ENCODE assay signal across 9 cellular contexts in the genomic region with DNA sequence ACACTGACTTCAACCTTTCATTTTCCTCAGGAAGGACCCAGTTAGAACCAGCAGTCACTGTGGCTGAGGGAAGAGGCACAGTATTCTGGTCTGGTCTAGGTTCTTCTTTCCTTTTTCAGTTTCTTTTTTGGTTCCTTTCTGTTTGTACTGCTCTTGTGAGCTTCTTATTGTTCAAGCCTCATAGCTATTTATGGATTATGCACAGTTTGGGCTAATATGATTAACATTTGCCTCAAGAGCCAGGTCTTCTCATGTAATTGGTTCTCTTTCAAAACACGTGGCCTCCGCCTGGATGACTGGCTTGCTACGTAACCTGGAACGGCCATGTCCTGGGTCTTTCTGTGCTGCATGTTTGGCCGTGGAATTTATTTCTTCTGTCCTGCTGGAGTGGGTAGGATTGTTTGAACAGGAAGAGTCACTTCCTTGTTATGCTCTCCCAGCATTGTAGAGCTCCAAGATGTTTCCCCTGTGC. TPM values are rescaled to one million over a fixed set of nuclear protein-coding genes. Genes with fewer than 3 reads are reported as not detected.
DNase-seq lines count a peak whose midpoint lies in the region; ATAC-seq lines count a peak whose summit lies in the region.
"Had no signal": no experiment of that assay in that cellular context is flagged by ENCODE, and none has a peak within 500 bp of the region (broad histone marks: within the 10 kb centered on the region; RNA-seq: fewer than 3 reads in every experiment).

No MANE protein-coding gene starts in this region.

- H2AFZ ChIP-seq in trophoblast cell (ENCODE audit: insufficient read depth, low read length, poor library complexity) = no peak overlapping the region

- H3K4me1 ChIP-seq in esophagus (ENCODE audit: control insufficient read depth in 2 of 2, insufficient read depth in 2 of 2, low read length in 1 of 2) (no peaks in the 10 kb centered on the region), trophoblast cell (ENCODE audit: control insufficient read depth in 1 of 2, insufficient read depth in 2 of 2, low read length in 2 of 2) (peaks cover 2 to 3% of the 10 kb centered on the region in 2 experiments)

- no peak overlapping the region for H2BK120ac ChIP-seq in trophoblast cell (ENCODE audit: insufficient read depth, low read length, poor library complexity)

- no peak overlapping the region for H3K9ac ChIP-seq in trophoblast cell (ENCODE audit: low read length)

- no peak overlapping the region for H3K14ac ChIP-seq in trophoblast cell (ENCODE audit: low read length)

- no peaks in the 10 kb centered on the region for H3K79me2 ChIP-seq in trophoblast cell (ENCODE audit: control insufficient read depth, insufficient read depth, low read length, poor library complexity)

- peak overlapping the region; percentile 7 to 54 for H3K27ac ChIP-seq in esophagus (ENCODE audit: low read depth in 2 of 2, low read length in 1 of 2)
- no peak overlapping the region for H3K27ac ChIP-seq in trophoblast cell (ENCODE audit: low read depth, low read length)
- H3K27ac ChIP-seq: SK-N-MC had no signal

- H4K12ac ChIP-seq in trophoblast cell (ENCODE audit: low read depth, low read length) = no peak overlapping the region

- H2BK5ac ChIP-seq in trophoblast cell (ENCODE audit: low read depth, low read length, poor library complexity) = no peak overlapping the region

- H2AK5ac ChIP-seq in trophoblast cell (ENCODE audit: low read length) = no peak overlapping the region

- H3K23ac ChIP-seq in trophoblast cell (ENCODE audit: low read length) = no peak overlapping the region

- no peaks in the 10 kb centered on the region for H3K79me1 ChIP-seq in trophoblast cell (ENCODE audit: low read length)

- H3K4me3 ChIP-seq in esophagus (ENCODE audit: low read depth in 1 of 2, low read length in 2 of 2) (no peak overlapping the region), trophoblast cell (ENCODE audit: low read depth, low read length) (no peak overlapping the region)
- H3K4me3 ChIP-seq: SK-N-MC had no signal

- no peak overlapping the region for H4K91ac ChIP-seq in trophoblast cell (ENCODE audit: low read depth, low read length)

- DNase-seq in GM03348 (ENCODE audit: low spot score) = peak; percentile 48
- peak; percentile 15 to 36 for DNase-seq in Kasumi-1 (lab: John Stamatoyannopoulos, UW)
- DNase-seq in trophoblast cell = peak; percentile 1 to 33
- DNase-seq in activated effector memory CD4-positive, alpha-beta T cell treated with anti-CD3 and anti-CD28 coated beads, Interleukin-2, amount 50 U/mL, for 16 hours = no peak
- no peak for DNase-seq in NCI-H1105 (lab: John Stamatoyannopoulos, UW)
- DNase-seq in NCI-H2227 treated with DMSO at 0.1 percent for 48 hours (lab: John Stamatoyannopoulos, UW) = no peak

- H3K9me3 ChIP-seq in esophagus (ENCODE audit: control insufficient read depth in 2 of 2, insufficient read depth in 1 of 2, low read depth in 1 of 2, low read length in 1 of 2) = no peaks in the 10 kb centered on the region
- H3K9me3 ChIP-seq in trophoblast cell (ENCODE audit: insufficient read depth, low read depth, low read length) = no peaks in the 10 kb centered on the region

- H2BK12ac ChIP-seq in trophoblast cell (ENCODE audit: low read length) = no peak overlapping the region

- H3K36me3 ChIP-seq in esophagus (ENCODE audit: control insufficient read depth in 2 of 2, insufficient read depth in 2 of 2, low read length in 1 of 2) = no peaks in the 10 kb centered on the region
- H3K36me3 ChIP-seq in trophoblast cell (ENCODE audit: control insufficient read depth in 1 of 2, insufficient read depth in 2 of 2, low read length in 2 of 2) = no peaks in the 10 kb centered on the region

- no peak overlapping the region for H3K4me2 ChIP-seq in trophoblast cell (ENCODE audit: low read length)

- H3K27me3 ChIP-seq in esophagus (ENCODE audit: control insufficient read depth in 1 of 2, insufficient read depth in 2 of 2, low read length in 2 of 2) (no peaks in the 10 kb centered on the region), trophoblast cell (ENCODE audit: insufficient read depth, low read length) (no peaks in the 10 kb centered on the region)

- no peak overlapping the region for H3K18ac ChIP-seq in trophoblast cell (ENCODE audit: low read length)

- H3K4ac ChIP-seq in trophoblast cell (ENCODE audit: low read depth, low read length) = no peak overlapping the region

- 57 to 59% methylated on average over 5 of the region's 5 CpGs for WGBS in esophagus, 2 donors
- no CpG with 5 or more reads among the region's 5 CpGs for WGBS in trophoblast cell (ENCODE audit: extremely low coverage, insufficient coverage, insufficient read length)

- peak; percentile 98 for ATAC-seq in GM21529 (IDR thresholded peaks at IDR 0.05; ENCODE audit: unreplicated experiment)

- no peak overlapping the region for H4K8ac ChIP-seq in trophoblast cell (ENCODE audit: low read depth, low read length)

RNA-seq across cellular contexts. Expression of a gene that starts 43.3 kb away (rescaled TPM):
- polyA plus RNA-seq in esophagus = 1 to 10 TPM; 1.1 to 1.7 TPM
- polyA plus RNA-seq in trophoblast cell (2013) = 10.5 and 10.8 TPM in 2 replicates

Comparison
In these comparisons a context has a peak if more than half of its experiments do, and no peak if none do; other contexts are left out.
1. DNase-seq: peak in GM03348 (single experiment), Kasumi-1 (2 of 2) and trophoblast cell (2 of 2); none in activated effector memory CD4-positive, alpha-beta T cell treated with anti-CD3 and anti-CD28 coated beads, Interleukin-2, amount 50 U/mL, for 16 hours (single experiment), NCI-H1105 (single experiment) and NCI-H2227 treated with DMSO at 0.1 percent for 48 hours (single experiment).